Comparison of ENCODE assay signal across 8 cellular contexts in genomic region chrX:12970691-12971202, GRCh38. TPM values are rescaled to one million over a fixed set of nuclear protein-coding genes. Genes with fewer than 3 reads are reported as not detected.
DNase-seq lines count a peak whose midpoint lies in the region; ATAC-seq and TF ChIP-seq lines count a peak whose summit lies in the region.

No MANE protein-coding gene starts in this region.

- H3K4me1 ChIP-seq in subcutaneous abdominal adipose tissue (ENCODE audit: control insufficient read depth in 5 of 5, insufficient read depth in 5 of 5, low read length in 5 of 5): peaks cover 4 to 44% (median 13%) of the 10 kb centered on the region in 5 donors

- POLR2A ChIA-PET in AG04449 (lab: Yijun Ruan, JAX): interaction anchor here (1.0 kb wide), 1 partner anchor 8 kb away, joined by 3 read pairs; no protein-coding TSS in a partner anchor

- H3K4me3 Mint-ChIP-seq in central memory CD8-positive, alpha-beta T cell: peak overlapping the region; percentile 92

- H3K27me3 Mint-ChIP-seq in central memory CD8-positive, alpha-beta T cell: no peaks in the 10 kb centered on the region

- ATAC-seq in central memory CD8-positive, alpha-beta T cell (replicated peaks; ENCODE audit: extremely low read depth, poor library complexity, severe bottlenecking): peak; percentile 48
- ATAC-seq in left lobe of liver (peak; percentile 72), HG03280 (IDR thresholded peaks at IDR 0.05; ENCODE audit: unreplicated experiment) (no peak)

- peaks cover 0 to 3% (median 0%) of the 10 kb centered on the region in 5 donors for H3K9me3 ChIP-seq in subcutaneous abdominal adipose tissue (ENCODE audit: control insufficient read depth in 5 of 5, low read length in 5 of 5)

- H3K4me3 ChIP-seq in AG04449 (ENCODE audit: low read depth, low read length): no peak overlapping the region
- peak overlapping the region in 1 of 5 donors; percentile 18 for H3K4me3 ChIP-seq in subcutaneous abdominal adipose tissue (ENCODE audit: low read depth in 1 of 5, low read length in 5 of 5)

- CTCF ChIA-PET in AG04449 (lab: Yijun Ruan, JAX): interaction anchor here (0.6 to 2.7 kb wide), 4 partner anchors 13 to 518 kb away, joined by 3 to 11 read pairs (median 5); no protein-coding TSS in a partner anchor

- H3K27me3 ChIP-seq in subcutaneous abdominal adipose tissue (ENCODE audit: control insufficient read depth in 5 of 5, insufficient read depth in 4 of 5, low read length in 5 of 5): peaks cover 0 to 9% (median 3%) of the 10 kb centered on the region in 5 donors

- peak overlapping the region; percentile 64 for H3K27ac ChIP-seq in subcutaneous abdominal adipose tissue (ENCODE audit: low read depth, low read length)

- peak; percentile 8 for TF ChIP-seq POLR2A in GM19099 (IDR thresholded peaks at IDR 0.05; ENCODE audit: extremely low read depth, insufficient read length, low read depth)

- peak; percentile 41 for TF ChIP-seq CTCF in AG04449 (IDR thresholded peaks at IDR 0.05; ENCODE audit: insufficient read depth, low read length, missing control alignments)

- in situ Hi-C loops in SK-MEL-5 (cut with HindIII; ENCODE audit: low pct_unique_long_range_greater_than_20kb, low sequenced_read_pairs): no loop called here

- DNase-seq in AG04449 (ENCODE audit: low read depth, low spot score) (no peak), SK-MEL-5 (ENCODE audit: low read depth, low spot score) (peak; percentile 32), left lobe of liver (ENCODE audit: low spot score) (no peak), RPMI8226 (no peak)
- peak in 1 of 2 donors; percentile 55 for DNase-seq in central memory CD8-positive, alpha-beta T cell (ENCODE audit: low spot score in 2 of 2)

- peaks cover 29% of the 10 kb centered on the region for H3K36me3 Mint-ChIP-seq in central memory CD8-positive, alpha-beta T cell (ENCODE audit: insufficient read depth)

- peak overlapping the region; percentile 99 for H3K27ac Mint-ChIP-seq in central memory CD8-positive, alpha-beta T cell (ENCODE audit: low read depth)

- H3K9ac ChIP-seq in subcutaneous abdominal adipose tissue (ENCODE audit: low read length in 5 of 5): peak overlapping the region in 2 of 5 donors; percentile 41 to 53

- H3K36me3 ChIP-seq in subcutaneous abdominal adipose tissue (ENCODE audit: control insufficient read depth in 5 of 5, insufficient read depth in 5 of 5, low read length in 5 of 5): no peaks in the 10 kb centered on the region

- H3K4me1 Mint-ChIP-seq in central memory CD8-positive, alpha-beta T cell: peaks cover 44% of the 10 kb centered on the region

- H3K9me3 Mint-ChIP-seq in central memory CD8-positive, alpha-beta T cell: no peaks in the 10 kb centered on the region

RNA-seq across cellular contexts. Expression of gene TMSB4X, which starts 4.2 kb away (rescaled TPM):
- not detected in 2 replicates for total RNA-seq in SK-MEL-5 (2014; rRNA removed; shearing (Covaris generic))
- 0.05 TPM in 1 of 2 replicates, not detected in the other for polyA plus RNA-seq in SK-MEL-5 (2015; cell fraction: cytosol; rRNA removed)
- polyA plus RNA-seq in SK-MEL-5 (2015; cell fraction: nucleus; rRNA removed): not detected in 2 replicates
- 442 TPM for total RNA-seq in left lobe of liver

Comparison
In these comparisons a context has a peak if more than half of its experiments do, and no peak if none do; other contexts are left out.
1. RNA of gene TMSB4X, which starts 4.2 kb away (total RNA-seq): 442 TPM in left lobe of liver (single experiment); not detected in SK-MEL-5; every median in the first group is over 100 times any median in the second.